ENCODE assay signal across 22 cellular contexts in genomic region chr22:23514317-23515038, GRCh38.
DNase-seq lines count a peak whose midpoint lies in the region; ATAC-seq and TF ChIP-seq lines count a peak whose summit lies in the region.
"Had no signal": no experiment of that assay in that cellular context is flagged by ENCODE, and none has a peak within 500 bp of the region (broad histone marks: within the 10 kb centered on the region; RNA-seq: fewer than 3 reads in every experiment).

No MANE protein-coding gene starts in this region.

- H3K23ac ChIP-seq in IMR-90 (ENCODE audit: low read depth, low read length): no peak overlapping the region
- no peak overlapping the region for H3K23ac ChIP-seq in neuronal stem cell (ENCODE audit: low read depth, low read length, poor library complexity)

- no peak overlapping the region for H4K8ac ChIP-seq in IMR-90 (ENCODE audit: low read depth in 2 of 2, low read length in 2 of 2)
- no peak overlapping the region for H4K8ac ChIP-seq in neuronal stem cell (ENCODE audit: low read depth, low read length)

- H3K18ac ChIP-seq in IMR-90 (ENCODE audit: low read depth, low read length) (no peak overlapping the region), neuronal stem cell (ENCODE audit: low read length) (peak overlapping the region; percentile 67)

- no peak overlapping the region for H3K56ac ChIP-seq in IMR-90 (ENCODE audit: extremely low read depth, insufficient read depth, low read length)

- H4K20me1 ChIP-seq in IMR-90 (ENCODE audit: insufficient read depth, low read length): no peaks in the 10 kb centered on the region

- H3K4ac ChIP-seq in IMR-90 (ENCODE audit: low read depth, low read length) (no peak overlapping the region), neuronal stem cell (ENCODE audit: low read length) (no peak overlapping the region)

- POLR2A ChIA-PET in A673 (lab: Charles Lee; ENCODE audit: low non-redundant PET) (no interaction called here), IMR-90 (lab: Charles Lee; ENCODE audit: unreplicated experiment) (no interaction called here)

- peak overlapping the region; percentile 63 for H2BK12ac ChIP-seq in neuronal stem cell (ENCODE audit: low read length)

- ATAC-seq in IMR-90 (ENCODE audit: low read depth) (no peak), GM18502 (IDR thresholded peaks at IDR 0.05; ENCODE audit: poor library complexity, unreplicated experiment) (no peak), GM18873 (IDR thresholded peaks at IDR 0.05; ENCODE audit: low FRiP score, unreplicated experiment) (no peak), GM21515 (IDR thresholded peaks at IDR 0.05; ENCODE audit: unreplicated experiment) (no peak)
- ATAC-seq: left ventricle myocardium superior, mucosa of descending colon, PC-3, right cardiac atrium had no signal

- H4K5ac ChIP-seq in IMR-90 (ENCODE audit: low read depth, low read length): no peak overlapping the region

- H2AFZ ChIP-seq in IMR-90 (replicated peaks; ENCODE audit: low read length, poor library complexity): peak overlapping the region; percentile 51
- H2AFZ ChIP-seq in neuronal stem cell (ENCODE audit: low read length): peak overlapping the region; percentile 74

- intact Hi-C loops in A673 (cut with micrococcal nuclease; ENCODE audit: unreplicated experiment): no loop called here
- intact Hi-C loops in IMR-90 (cut with micrococcal nuclease): no loop called here

- H2BK20ac ChIP-seq in IMR-90 (ENCODE audit: low read depth, low read length): no peak overlapping the region

- H3K14ac ChIP-seq in IMR-90 (replicated peaks; ENCODE audit: low read depth, low read length) (no peak overlapping the region), neuronal stem cell (ENCODE audit: low read length) (no peak overlapping the region)

- H3K36me3 ChIP-seq in A673 (ENCODE audit: insufficient read depth, low read length, poor library complexity, severe bottlenecking): no peaks in the 10 kb centered on the region
- no peaks in the 10 kb centered on the region for H3K36me3 ChIP-seq in IMR-90 (ENCODE audit: control insufficient read depth, insufficient read depth, low read length)
- H3K36me3 ChIP-seq in endodermal cell (ENCODE audit: control insufficient read depth, insufficient read depth, low read length): no peaks in the 10 kb centered on the region
- no peaks in the 10 kb centered on the region for H3K36me3 ChIP-seq in neuronal stem cell (replicated peaks in 1 of 2; ENCODE audit: control insufficient read depth in 2 of 2, insufficient read depth in 2 of 2, low read length in 2 of 2)
- H3K36me3 ChIP-seq: suprapubic skin had no signal

- H3K4me2 ChIP-seq in IMR-90 (ENCODE audit: low read depth, low read length) (no peak overlapping the region), neuronal stem cell (ENCODE audit: insufficient read depth, low read length, poor library complexity, severe bottlenecking) (no peak overlapping the region)

- H3K27me3 ChIP-seq in A673 (replicated peaks; ENCODE audit: insufficient read depth, low read depth, low read length, poor library complexity) (no peaks in the 10 kb centered on the region), IMR-90 (ENCODE audit: control insufficient read depth, insufficient read depth, low read length) (no peaks in the 10 kb centered on the region; the same call in 1 of the 2 replicates), endodermal cell (ENCODE audit: control insufficient read depth, insufficient read depth, low read length, poor library complexity, severe bottlenecking) (no peaks in the 10 kb centered on the region), neuronal stem cell (ENCODE audit: control insufficient read depth in 3 of 3, insufficient read depth in 3 of 3, low read depth in 1 of 3, low read length in 3 of 3) (no peaks in the 10 kb centered on the region)
- H3K27me3 ChIP-seq: suprapubic skin had no signal

- no peak for DNase-seq in A673 (ENCODE audit: low spot score)
- DNase-seq in IMR-90: no peak
- peak; percentile 77 for DNase-seq in endodermal cell
- no peak for DNase-seq in neuronal stem cell (ENCODE audit: low spot score)
- no peak for DNase-seq in T-helper 1 cell
- DNase-seq: activated CD4-positive, alpha-beta T cell treated with anti-CD3 and anti-CD28 coated beads, Interleukin-2, amount 10 ng/mL, durations not matched to agents 7 days and 5 days; activated CD8-positive, alpha-beta memory T cell treated with anti-CD3 and anti-CD28 coated beads, Interleukin-2, amount 50 U/mL, for 4 hours; activated effector memory CD4-positive, alpha-beta T cell treated with Interleukin-2 at 50 U/mL for 16 hours; CD4-positive, CD25-positive, alpha-beta regulatory T cell; glutamatergic neuron; left ventricle myocardium superior; mucosa of descending colon; NCI-H774; nucleus accumbens; PC-3; SHP77 treated with DMSO at 0.1 percent for 48 hours had no signal

- H3K4me1 ChIP-seq in A673 (ENCODE audit: insufficient read depth, low read length, poor library complexity, severe bottlenecking): no peaks in the 10 kb centered on the region
- no peaks in the 10 kb centered on the region for H3K4me1 ChIP-seq in IMR-90 (ENCODE audit: control insufficient read depth, insufficient read depth, low read length)
- peaks cover 11% of the 10 kb centered on the region for H3K4me1 ChIP-seq in endodermal cell (ENCODE audit: control insufficient read depth, insufficient read depth, low read length)
- H3K4me1 ChIP-seq in neuronal stem cell (ENCODE audit: control insufficient read depth in 2 of 2, insufficient read depth in 1 of 2, low read depth in 1 of 2, low read length in 2 of 2): peaks cover 13 to 17% of the 10 kb centered on the region in 2 donors
- H3K4me1 ChIP-seq: suprapubic skin had no signal

- no peaks in the 10 kb centered on the region for H3K9me3 ChIP-seq in A673 (ENCODE audit: low read depth, low read length, poor library complexity, severe bottlenecking)
- H3K9me3 ChIP-seq in IMR-90 (ENCODE audit: control insufficient read depth, insufficient read depth, low read length): no peaks in the 10 kb centered on the region
- no peaks in the 10 kb centered on the region for H3K9me3 ChIP-seq in endodermal cell (ENCODE audit: control insufficient read depth, low read length)
- H3K9me3 ChIP-seq in neuronal stem cell (replicated peaks in 1 of 2; ENCODE audit: control insufficient read depth in 2 of 2, insufficient read depth in 1 of 2, low read depth in 1 of 2, low read length in 2 of 2): no peaks in the 10 kb centered on the region
- H3K9me3 ChIP-seq: mucosa of descending colon, suprapubic skin had no signal

- H3K4me3 Mint-ChIP-seq in endodermal cell: no peak overlapping the region
- H3K4me3 Mint-ChIP-seq: activated CD4-positive, alpha-beta T cell treated with anti-CD3 and anti-CD28 coated beads, Interleukin-2, amount 10 ng/mL, durations not matched to agents 7 days and 5 days; brain; CD4-positive, CD25-positive, alpha-beta regulatory T cell had no signal

- CTCF ChIA-PET in A673 (lab: Charles Lee) (no interaction called here), IMR-90 (lab: Yijun Ruan, JAX) (no interaction called here)

- H2AK9ac ChIP-seq in IMR-90 (replicated peaks; ENCODE audit: low read depth, low read length, poor library complexity): no peak overlapping the region

- dilution Hi-C loops in IMR-90 (cut with HindIII; ENCODE audit: low sequenced_read_pairs, unreplicated experiment): no loop called here

- H2AK5ac ChIP-seq in IMR-90 (ENCODE audit: low read depth, low read length) (no peak overlapping the region), neuronal stem cell (ENCODE audit: low read depth, low read length) (peak overlapping the region; percentile 96)

- peaks cover 2% of the 10 kb centered on the region for H3K36me3 Mint-ChIP-seq in endodermal cell (ENCODE audit: low read depth)
- H3K36me3 Mint-ChIP-seq: brain; CD4-positive, CD25-positive, alpha-beta regulatory T cell had no signal

- peaks cover 23% of the 10 kb centered on the region for H3K4me1 Mint-ChIP-seq in endodermal cell
- H3K4me1 Mint-ChIP-seq: activated CD4-positive, alpha-beta T cell treated with anti-CD3 and anti-CD28 coated beads, Interleukin-2, amount 10 ng/mL, durations not matched to agents 7 days and 5 days; CD4-positive, CD25-positive, alpha-beta regulatory T cell had no signal

- H3K79me1 ChIP-seq in IMR-90 (ENCODE audit: low read depth in 1 of 2, low read length in 2 of 2) (no peaks in the 10 kb centered on the region), neuronal stem cell (ENCODE audit: low read depth, low read length) (peaks cover 1% of the 10 kb centered on the region)

- H2BK15ac ChIP-seq in IMR-90 (ENCODE audit: low read depth, low read length) (no peak overlapping the region), neuronal stem cell (ENCODE audit: low read length) (peak overlapping the region; percentile 93)

- H4K91ac ChIP-seq in IMR-90 (ENCODE audit: insufficient read depth, low read depth, low read length): no peak overlapping the region
- H4K91ac ChIP-seq in neuronal stem cell (ENCODE audit: low read depth, low read length, poor library complexity): no peak overlapping the region

- H3K27me3 Mint-ChIP-seq in endodermal cell (ENCODE audit: insufficient read depth): peaks cover 2% of the 10 kb centered on the region

- TF ChIP-seq RAD21 in IMR-90 (IDR thresholded peaks at IDR 0.05; ENCODE audit: low read length): no peak

- 0 out of 2 replicates have a peak, but pooled peaks have one; percentile 12 for TF ChIP-seq CTCF in A673 (conservative IDR thresholded peaks at IDR 0.05; ENCODE audit: low read depth, low read length)
- TF ChIP-seq CTCF in IMR-90 (conservative IDR thresholded peaks at IDR 0.05; ENCODE audit: low read depth, low read length): no peak
- TF ChIP-seq CTCF in endodermal cell (conservative IDR thresholded peaks at IDR 0.05): peak; percentile 61

- no peak overlapping the region for H3K4me3 ChIP-seq in A673 (ENCODE audit: low read depth, low read length, poor library complexity, severe bottlenecking)
- no peak overlapping the region for H3K4me3 ChIP-seq in IMR-90 (ENCODE audit: insufficient read depth, low read depth, low read length)
- no peak overlapping the region for H3K4me3 ChIP-seq in endodermal cell (ENCODE audit: low read length)
- no peak overlapping the region for H3K4me3 ChIP-seq in neuronal stem cell (ENCODE audit: low read length in 2 of 2)
- H3K4me3 ChIP-seq: mucosa of descending colon, suprapubic skin had no signal

- no peak overlapping the region for H3K9ac ChIP-seq in IMR-90 (ENCODE audit: low read depth, low read length)
- no peak overlapping the region for H3K9ac ChIP-seq in endodermal cell (ENCODE audit: extremely low read depth, low read length, poor library complexity, severe bottlenecking)
- H3K9ac ChIP-seq in neuronal stem cell (ENCODE audit: low read depth, low read length, poor library complexity): peak overlapping the region; percentile 30

- in situ Hi-C loops in IMR-90 (cut with MboI; ENCODE audit: low sequenced_read_pairs): no loop called here

- H3K27ac ChIP-seq in A673 (ENCODE audit: low read depth, low read length, poor library complexity, severe bottlenecking): no peak overlapping the region
- no peak overlapping the region for H3K27ac ChIP-seq in IMR-90 (ENCODE audit: insufficient read depth, low read length)
- H3K27ac ChIP-seq in endodermal cell (ENCODE audit: low read depth, low read length): no peak overlapping the region
- H3K27ac ChIP-seq in neuronal stem cell (replicated peaks; ENCODE audit: low read length): no peak overlapping the region
- H3K27ac ChIP-seq: suprapubic skin had no signal

- H2BK120ac ChIP-seq in IMR-90 (ENCODE audit: low read depth, low read length) (no peak overlapping the region; the same call in 1 of the 2 replicates), neuronal stem cell (ENCODE audit: low read depth, low read length) (no peak overlapping the region)

- WGBS in IMR-90 (ENCODE audit: extremely low coverage in 2 of 2, insufficient read length in 1 of 2), 2 experiments: 69% methylated on average over 6 of the region's 16 CpGs; no CpG with 5 or more reads in 1 of the 2 experiments
- 86 to 95% methylated on average over 7 to 16 of the region's 16 CpGs for WGBS in endodermal cell (ENCODE audit: insufficient coverage in 1 of 2, insufficient read length in 1 of 2), 2 experiments
- WGBS in neuronal stem cell (ENCODE audit: extremely low coverage in 2 of 2, insufficient read length in 2 of 2, insufficient replicate concordance in 1 of 2), 2 donors: no CpG with 5 or more reads among the region's 16 CpGs

- TF ChIP-seq POLR2A in IMR-90 (IDR thresholded peaks at IDR 0.05; ENCODE audit: low read depth, low read length): no peak

- no peaks in the 10 kb centered on the region for H3K9me3 Mint-ChIP-seq in endodermal cell
- H3K9me3 Mint-ChIP-seq: activated CD4-positive, alpha-beta T cell treated with anti-CD3 and anti-CD28 coated beads, Interleukin-2, amount 10 ng/mL, durations not matched to agents 7 days and 5 days had no signal

- no peaks in the 10 kb centered on the region for H3K9me1 ChIP-seq in IMR-90 (ENCODE audit: insufficient read depth, low read length)

- H3K27ac Mint-ChIP-seq in endodermal cell: peak overlapping the region; percentile 30
- H3K27ac Mint-ChIP-seq: activated CD4-positive, alpha-beta T cell treated with anti-CD3 and anti-CD28 coated beads, Interleukin-2, amount 10 ng/mL, durations not matched to agents 7 days and 5 days; CD4-positive, CD25-positive, alpha-beta regulatory T cell had no signal

- BruUV-seq in A673 (replicated peaks; lab: Mats Ljungman, UMichigan): no TSS peak
- BruUV-seq in IMR-90 (replicated peaks; lab: Mats Ljungman, UMichigan): no TSS peak

- no peak overlapping the region for H2BK5ac ChIP-seq in IMR-90 (ENCODE audit: low read depth, low read length, poor library complexity, severe bottlenecking)
- H2BK5ac ChIP-seq in neuronal stem cell (ENCODE audit: low read length): peak overlapping the region; percentile 69
